ENCODE assay signal across 26 cellular contexts in the genomic region with DNA sequence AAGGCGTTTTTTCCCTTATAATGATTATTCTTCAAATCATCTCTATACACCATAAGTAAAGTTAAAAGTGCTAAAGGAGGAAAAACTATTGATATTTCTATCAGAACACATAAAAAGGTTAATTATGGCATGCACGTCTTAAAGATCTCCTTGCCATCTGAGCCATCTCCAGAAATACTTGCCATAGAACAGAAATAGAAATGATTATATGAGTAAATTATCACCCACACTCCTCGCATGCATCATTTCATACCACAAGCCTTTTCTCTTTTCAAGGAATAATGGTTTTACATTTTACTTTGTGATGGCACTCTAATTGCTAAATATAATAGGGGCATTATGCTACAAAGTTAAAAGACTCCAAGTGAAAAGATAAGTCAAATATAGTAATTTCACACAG.
"Had no signal": no experiment of that assay in that cellular context is flagged by ENCODE, and none has a peak within 500 bp of the region (broad histone marks: within the 10 kb centered on the region; RNA-seq: fewer than 3 reads in every experiment).

No MANE protein-coding gene starts in this region.

- H3K4me1 ChIP-seq: esophagus squamous epithelium, parathyroid adenoma, spleen, testis, tibial artery, upper lobe of left lung had no signal

- H3K9me3 ChIP-seq: esophagus squamous epithelium, neutrophil, testis, tibial artery, upper lobe of left lung had no signal

- H3K9ac ChIP-seq: parathyroid adenoma had no signal

- H3K36me3 ChIP-seq: esophagus squamous epithelium, neutrophil, spleen, tibial artery, upper lobe of left lung had no signal

- H3K27me3 ChIP-seq: esophagus squamous epithelium, neutrophil, spleen, testis, tibial artery, upper lobe of left lung had no signal

- DNase-seq: cerebellar nuclear complex; cortex of kidney; effector memory CD8-positive, alpha-beta T cell; erythroblast; esophagus squamous epithelium; foreskin melanocyte; immature natural killer cell; islet precursor cell; kidney glomerular epithelial cell; left ventricle myocardium superior; naive B cell; retina; spleen; stimulated activated CD4-positive, alpha-beta T cell treated with anti-CD3 and anti-CD28 coated beads, Interleukin-4, amount 100 ng/mL, for 4 hours; stimulated activated naive CD8-positive, alpha-beta T cell treated with anti-CD3 and anti-CD28 coated beads, Interleukin-15, Interleukin-2, amounts not matched to agents 100 U/mL and 50 U/mL, for 24 hours; substantia nigra; testis; tibial artery; upper lobe of left lung had no signal

- ATAC-seq: effector memory CD8-positive, alpha-beta T cell; left ventricle myocardium superior; natural killer cell treated with Interleukin-12 subunit alpha and Interleukin-12 subunit beta and Interleukin-15 and Interleukin-18, amount 100 ng/mL, for 72 hours; sciatic nerve; stimulated activated memory B cell treated with anti-CD40 and anti-IgM and Interleukin-4, amounts not matched to agents 10 μg/mL and 1 μg/mL and 100 μg/mL, for 72 hours; stimulated activated naive CD8-positive, alpha-beta T cell treated with anti-CD3 and anti-CD28 coated beads, Interleukin-15, Interleukin-2, amounts not matched to agents 100 U/mL and 50 U/mL, for 24 hours had no signal

- H3K27ac ChIP-seq: esophagus squamous epithelium, neutrophil, parathyroid adenoma, skin epidermis, spleen, testis, tibial artery had no signal

- H3K4me3 ChIP-seq: esophagus squamous epithelium, lung, skin epidermis, spleen, testis, tibial artery, upper lobe of left lung had no signal
